ENCODE assay signal across 9 cellular contexts in genomic region chr7:112414855-112415490, GRCh38. TPM values are rescaled to one million over a fixed set of nuclear protein-coding genes. Genes with fewer than 3 reads are reported as not detected.
DNase-seq lines count a peak whose midpoint lies in the region; ATAC-seq and TF ChIP-seq lines count a peak whose summit lies in the region.
"Had no signal": no experiment of that assay in that cellular context is flagged by ENCODE, and none has a peak within 500 bp of the region (broad histone marks: within the 10 kb centered on the region; RNA-seq: fewer than 3 reads in every experiment).

No MANE protein-coding gene starts in this region.

- no peak overlapping the region for H3K4me3 Mint-ChIP-seq in CD8-positive, alpha-beta T cell

- no peaks in the 10 kb centered on the region for H3K36me3 ChIP-seq in Peyer's patch
- no peaks in the 10 kb centered on the region for H3K36me3 ChIP-seq in CD8-positive, alpha-beta T cell (ENCODE audit: insufficient read depth, low read length)

- no peak overlapping the region for H3K4me3 ChIP-seq in Jurkat, Clone E6-1 (ENCODE audit: low read length)
- H3K4me3 ChIP-seq in Peyer's patch (no peak overlapping the region), fibroblast of mammary gland (ENCODE audit: control insufficient read depth, low read depth, low read length) (no peak overlapping the region)
- no peak overlapping the region for H3K4me3 ChIP-seq in CD8-positive, alpha-beta T cell (ENCODE audit: low read depth, low read length)
- H3K4me3 ChIP-seq: skin epidermis had no signal

- no peak for TF ChIP-seq POLR2A in Peyer's patch (IDR thresholded peaks at IDR 0.05)

- no peaks in the 10 kb centered on the region for H3K36me3 Mint-ChIP-seq in CD8-positive, alpha-beta T cell

- no peaks in the 10 kb centered on the region for H3K9me3 Mint-ChIP-seq in CD8-positive, alpha-beta T cell

- intact Hi-C loops in CD8-positive, alpha-beta T cell (cut with DNase I, micrococcal nuclease) = loop anchor here (2.0 to 5.0 kb wide), 3 partner anchors 653 to 674 kb away; no protein-coding TSS in a partner anchor

- DNase-seq in GM10248 (ENCODE audit: extremely low spot score) (peak; percentile 19), Peyer's patch (no peak), fibroblast of mammary gland (ENCODE audit: low read depth) (peak; percentile 52), renal cortical epithelial cell (ENCODE audit: low read depth) (peak; percentile 69), activated gamma-delta T cell treated with Interleukin-2 at 50 U/mL for 16 hours (no peak)
- DNase-seq in Jurkat, Clone E6-1 (ENCODE audit: low read depth, low spot score) = peak; percentile 35
- DNase-seq in CD8-positive, alpha-beta T cell = no peak

- H3K9me3 ChIP-seq in Peyer's patch = no peaks in the 10 kb centered on the region
- H3K9me3 ChIP-seq in CD8-positive, alpha-beta T cell (ENCODE audit: low read length) = no peaks in the 10 kb centered on the region

- H3K4me1 Mint-ChIP-seq in CD8-positive, alpha-beta T cell (ENCODE audit: low read depth) = no peaks in the 10 kb centered on the region

- CTCF ChIA-PET in GM10248 (lab: Yijun Ruan, JAX) = interaction anchor here (1.0 to 3.1 kb wide), 2 partner anchors 9 to 13 kb away, joined by 4 to 11 read pairs; no protein-coding TSS in a partner anchor
- CTCF ChIA-PET in CD8-positive, alpha-beta T cell (lab: Charles Lee) = no interaction called here

- H3K27ac Mint-ChIP-seq in CD8-positive, alpha-beta T cell = no peak overlapping the region

- peaks cover 4% of the 10 kb centered on the region for H3K27me3 Mint-ChIP-seq in CD8-positive, alpha-beta T cell (ENCODE audit: low read depth)

- H3K27ac ChIP-seq in Peyer's patch = no peak overlapping the region
- H3K27ac ChIP-seq in CD8-positive, alpha-beta T cell (ENCODE audit: low read depth, low read length) = no peak overlapping the region
- H3K27ac ChIP-seq: skin epidermis had no signal

- ATAC-seq in CD8-positive, alpha-beta T cell = no peak
- no peak for ATAC-seq in HG02571 (IDR thresholded peaks at IDR 0.05; ENCODE audit: unreplicated experiment)

- POLR2A ChIA-PET in GM10248 (lab: Yijun Ruan, JAX) = no interaction called here
- POLR2A ChIA-PET in CD8-positive, alpha-beta T cell (lab: Charles Lee) = no interaction called here

- no peaks in the 10 kb centered on the region for H3K27me3 ChIP-seq in Peyer's patch
- H3K27me3 ChIP-seq in CD8-positive, alpha-beta T cell (ENCODE audit: insufficient read depth, low read length) = no peaks in the 10 kb centered on the region

- TF ChIP-seq CTCF in GM10248 (IDR thresholded peaks at IDR 0.05; ENCODE audit: control extremely low read depth, extremely low read depth, low read depth, missing control alignments) = peak; percentile 23
- TF ChIP-seq CTCF in Peyer's patch (IDR thresholded peaks at IDR 0.05) = peak in 5 of 6 experiments; percentile 9 to 72 (median 64)
- TF ChIP-seq CTCF in fibroblast of mammary gland (conservative IDR thresholded peaks at IDR 0.05; ENCODE audit: control insufficient read depth, insufficient read depth, low read depth, low read length) = peak; percentile 59
- no peak for TF ChIP-seq CTCF in CD8-positive, alpha-beta T cell (IDR thresholded peaks at IDR 0.05)

- no peaks in the 10 kb centered on the region for H3K4me1 ChIP-seq in Peyer's patch
- no peaks in the 10 kb centered on the region for H3K4me1 ChIP-seq in CD8-positive, alpha-beta T cell (ENCODE audit: insufficient read depth, low read length)

RNA-seq across cellular contexts. Expression of gene IFRD1, which starts 35.3 kb away (rescaled TPM):
- polyA plus RNA-seq in Jurkat, Clone E6-1 (2012; ENCODE audit: insufficient read depth, insufficient read length) = 34.7 TPM
- 100 to 1,000 TPM in 1 of 4 donors, 10 to 100 TPM in 3; 52.0 to 109 (median 60.7) TPM for total RNA-seq in Peyer's patch
- total RNA-seq in renal cortical epithelial cell = 42.2 and 51.1 TPM in 2 replicates
- 100 to 1,000 TPM; 292 to 301 TPM for total RNA-seq in CD8-positive, alpha-beta T cell

Comparison
In these comparisons a context has a peak if more than half of its experiments do, and no peak if none do; other contexts are left out.
1. DNase-seq: peak in GM10248 (single experiment), Jurkat, Clone E6-1 (single experiment), fibroblast of mammary gland (single experiment) and renal cortical epithelial cell (single experiment); none in Peyer's patch (0 of 3), CD8-positive, alpha-beta T cell (0 of 7) and activated gamma-delta T cell treated with Interleukin-2 at 50 U/mL for 16 hours (single experiment).